In genomic region chr18:10453885-10454772, GRCh38 we compare ENCODE assay signal across 10 cellular contexts. TPM values are rescaled to one million over a fixed set of nuclear protein-coding genes. Genes with fewer than 3 reads are reported as not detected.
DNase-seq lines count a peak whose midpoint lies in the region; ATAC-seq and TF ChIP-seq lines count a peak whose summit lies in the region.
"Had no signal": no experiment of that assay in that cellular context is flagged by ENCODE, and none has a peak within 500 bp of the region (broad histone marks: within the 10 kb centered on the region; RNA-seq: fewer than 3 reads in every experiment).

Gene APCDD1, plus strand, starts transcription at chr18:10454635. Its CDS starts 347 bp downstream, at chr18:10454982.

- H3K27ac ChIP-seq in BLaER1 treated with 17β-estradiol and CSF1 and Interleukin-3, amounts not matched to agents 10 nM and 100 nM = peak within 1 kb of the TSS; percentile 53 to 79 (median 73); a peak in 21 of 22 replicates
- H3K27ac ChIP-seq in iPS-20b (ENCODE audit: low read length) = no peak within 1 kb of the TSS
- peak within 1 kb of the TSS; percentile 70 to 83 (median 76) for H3K27ac ChIP-seq in gastrocnemius medialis
- H3K27ac ChIP-seq: neutrophil had no signal

- no peaks in the 10 kb centered on the region for H3K9me3 Mint-ChIP-seq in effector memory CD8-positive, alpha-beta T cell

- no peaks in the 10 kb centered on the region for H3K9me3 ChIP-seq in BLaER1 treated with 17β-estradiol and CSF1 and Interleukin-3, amounts not matched to agents 10 nM and 100 nM (replicated peaks in 1 of 11)
- H3K9me3 ChIP-seq in iPS-20b (ENCODE audit: insufficient read depth, low read depth, low read length) (no peaks in the 10 kb centered on the region), gastrocnemius medialis (no peaks in the 10 kb centered on the region)
- H3K9me3 ChIP-seq: neutrophil had no signal

- peak within 1 kb of the TSS; percentile 91 to 99 (median 98) for H3K4me2 ChIP-seq in BLaER1 treated with 17β-estradiol and CSF1 and Interleukin-3, amounts not matched to agents 10 nM and 100 nM

- no peak for TF ChIP-seq CTCF in gastrocnemius medialis (IDR thresholded peaks at IDR 0.05 in 4 of 5, conservative IDR thresholded peaks at IDR 0.05 in 1 of 5)

- peak within 1 kb of the TSS; percentile 67 to 79 (median 72) for H3K4me3 ChIP-seq in BLaER1 treated with 17β-estradiol and CSF1 and Interleukin-3, amounts not matched to agents 10 nM and 100 nM
- H3K4me3 ChIP-seq in iPS-20b (ENCODE audit: low read length) = peak within 1 kb of the TSS; percentile 75
- H3K4me3 ChIP-seq in gastrocnemius medialis = peak within 1 kb of the TSS; percentile 50 to 67 (median 57)

- H3K4me3 Mint-ChIP-seq in effector memory CD8-positive, alpha-beta T cell = peak within 1 kb of the TSS in 1 of 2 donors; percentile 31

- no peaks in the 10 kb centered on the region for H3K4me1 Mint-ChIP-seq in effector memory CD8-positive, alpha-beta T cell (ENCODE audit: low read depth in 2 of 2)

- intact Hi-C loops in gastrocnemius medialis (cut with DNase I; ENCODE audit: low total_unique reads) = loop anchor here (1.0 kb wide), 1 partner anchor 23 kb away; no protein-coding TSS in a partner anchor

- H3K9ac ChIP-seq in BLaER1 treated with 17β-estradiol and CSF1 and Interleukin-3, amounts not matched to agents 10 nM and 100 nM = peak within 1 kb of the TSS; percentile 63 to 85 (median 81)
- H3K9ac ChIP-seq in iPS-20b (ENCODE audit: low read depth, low read length) = peak within 1 kb of the TSS; percentile 56; the same call in 1 of the 2 replicates

- H3K36me3 ChIP-seq in BLaER1 treated with 17β-estradiol and CSF1 and Interleukin-3, amounts not matched to agents 10 nM and 100 nM = no peaks in the 10 kb centered on the region
- H3K36me3 ChIP-seq in iPS-20b (ENCODE audit: insufficient read depth, low read depth, low read length) (no peaks in the 10 kb centered on the region), gastrocnemius medialis (no peaks in the 10 kb centered on the region)
- H3K36me3 ChIP-seq: neutrophil had no signal

- H4K20me1 ChIP-seq in BLaER1 treated with 17β-estradiol and CSF1 and Interleukin-3, amounts not matched to agents 10 nM and 100 nM = no peaks in the 10 kb centered on the region

- no peaks in the 10 kb centered on the region for H3K36me3 Mint-ChIP-seq in effector memory CD8-positive, alpha-beta T cell (ENCODE audit: insufficient read depth)

- TF ChIP-seq POLR2A in gastrocnemius medialis (IDR thresholded peaks at IDR 0.05) = peak in 1 of 2 donors; percentile 59

- H3K27me3 ChIP-seq in BLaER1 treated with 17β-estradiol and CSF1 and Interleukin-3, amounts not matched to agents 10 nM and 100 nM = peaks cover 24 to 47% (median 33%) of the 10 kb centered on the region in 11 experiments
- H3K27me3 ChIP-seq in iPS-20b (ENCODE audit: insufficient read depth, low read length) = peaks cover 60% of the 10 kb centered on the region
- H3K27me3 ChIP-seq in gastrocnemius medialis = peaks cover 23 to 40% (median 32%) of the 10 kb centered on the region in 3 donors

- ATAC-seq in gastrocnemius medialis (peak; percentile 57 to 69), HG02970 (IDR thresholded peaks at IDR 0.05; ENCODE audit: low FRiP score, unreplicated experiment) (no peak), GM21737 (IDR thresholded peaks at IDR 0.05; ENCODE audit: unreplicated experiment) (no peak)
- no peak for ATAC-seq in effector memory CD8-positive, alpha-beta T cell (replicated peaks)
- ATAC-seq: HCT116 had no signal

- peaks cover 11 to 46% (median 33%) of the 10 kb centered on the region in 10 experiments for H3K4me1 ChIP-seq in BLaER1 treated with 17β-estradiol and CSF1 and Interleukin-3, amounts not matched to agents 10 nM and 100 nM
- H3K4me1 ChIP-seq in iPS-20b (ENCODE audit: insufficient read depth, low read length) = peaks cover 4% of the 10 kb centered on the region; the same call in 1 of the 2 replicates
- H3K4me1 ChIP-seq in gastrocnemius medialis = peaks cover 0 to 14% of the 10 kb centered on the region in 2 donors

- no peak within 1 kb of the TSS for H3K27ac Mint-ChIP-seq in effector memory CD8-positive, alpha-beta T cell

- peaks cover 62 to 66% of the 10 kb centered on the region in 2 donors for H3K27me3 Mint-ChIP-seq in effector memory CD8-positive, alpha-beta T cell

- peak; percentile 24 for DNase-seq in LHCN-M2 (ENCODE audit: low read depth)
- DNase-seq in astrocyte of the hippocampus (ENCODE audit: low read depth, low spot score) = peak; percentile 80
- peak; percentile 35 to 54 for DNase-seq in gastrocnemius medialis
- no peak for DNase-seq in effector memory CD8-positive, alpha-beta T cell

- in situ Hi-C loops in gastrocnemius medialis (cut with MboI; ENCODE audit: low sequenced_read_pairs in 4 of 4) = no loop called here

RNA-seq across cellular contexts. Expression of gene APCDD1, which starts in this region (rescaled TPM):
- total RNA-seq in LHCN-M2 (2014; rRNA removed) (3.1 and 8.2 TPM in 2 replicates), gastrocnemius medialis (10 to 100 TPM in 2 of 4 donors, 1 to 10 TPM in 2; 4.6 to 13.0 (median 7.5) TPM)
- 9.4 TPM for polyA plus RNA-seq in LHCN-M2 (2012)

Comparison
In these comparisons a context has a peak if more than half of its experiments do, and no peak if none do; other contexts are left out.
1. DNase-seq: peak in LHCN-M2 (single experiment), astrocyte of the hippocampus (single experiment) and gastrocnemius medialis (2 of 2); none in effector memory CD8-positive, alpha-beta T cell (0 of 3).
2. ATAC-seq: peak in gastrocnemius medialis (2 of 2); none in effector memory CD8-positive, alpha-beta T cell (single experiment), HG02970 (single experiment) and GM21737 (single experiment).
3. Peak in every context shown above with its lines, with median percentiles within 50 percentile points of each other: H3K4me3 ChIP-seq.